In genomic region chr2:152409691-152410597, GRCh38 we compare ENCODE assay signal across 1 cellular context.
TF ChIP-seq lines count a peak whose summit lies in the region.

No MANE protein-coding gene starts in this region.

TF ChIP-seq in SK-N-SH, 30 proteins besides CTCF, POLR2A, EP300 and RAD21 (continued from another document):
- TF ChIP-seq IRF3 (IDR thresholded peaks at IDR 0.05; ENCODE audit: low read depth, low read length) = no peak
- TF ChIP-seq GABPA (IDR thresholded peaks at IDR 0.05; ENCODE audit: low read depth) = no peak
